ENCODE assay signal across 25 cellular contexts in the genomic region with DNA sequence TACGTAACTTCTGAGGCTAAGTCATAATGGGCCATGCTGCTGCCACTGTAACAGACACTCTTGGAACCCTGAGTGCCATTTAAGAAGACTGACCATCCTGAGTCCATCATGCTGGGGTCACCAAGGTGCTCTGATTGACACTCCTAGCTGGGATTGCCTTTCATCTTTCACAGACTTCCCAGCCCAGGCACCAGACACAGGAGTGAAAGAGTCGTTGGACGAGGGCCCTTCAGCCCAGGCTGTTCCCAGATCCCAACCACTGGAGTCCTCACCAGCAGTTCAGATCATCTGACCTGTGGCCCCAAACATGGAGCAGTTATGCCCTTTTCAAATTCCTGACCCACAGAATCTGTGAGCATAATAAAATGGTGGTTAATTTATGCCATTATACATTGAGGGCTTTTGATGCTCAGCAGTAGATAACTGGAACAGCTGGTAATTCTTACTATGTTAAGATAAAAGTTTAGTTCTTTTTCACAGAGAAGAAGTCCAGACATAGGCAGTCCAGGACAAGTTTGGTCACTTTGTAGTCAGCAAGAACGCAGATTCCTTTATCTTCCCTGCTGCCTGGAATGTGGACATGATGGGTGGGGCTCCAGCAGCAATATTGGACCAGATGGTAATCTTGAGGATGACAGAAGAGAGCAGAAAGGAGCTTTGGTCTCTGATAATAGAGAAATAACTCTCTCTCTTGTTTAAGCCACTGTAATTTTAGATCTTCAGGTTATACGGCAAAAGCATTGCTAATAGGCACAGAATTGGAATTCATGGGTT. TPM values are rescaled to one million over a fixed set of nuclear protein-coding genes. Genes with fewer than 3 reads are reported as not detected.
DNase-seq lines count a peak whose midpoint lies in the region; ATAC-seq and TF ChIP-seq lines count a peak whose summit lies in the region.
"Had no signal": no experiment of that assay in that cellular context is flagged by ENCODE, and none has a peak within 500 bp of the region (broad histone marks: within the 10 kb centered on the region; RNA-seq: fewer than 3 reads in every experiment).

No MANE protein-coding gene starts in this region.

- H3K4me1 ChIP-seq in left ventricle myocardium inferior (peaks cover 32% of the 10 kb centered on the region), osteoblast (ENCODE audit: insufficient read depth, low read length) (peaks cover 6% of the 10 kb centered on the region), MM.1S (ENCODE audit: low read length) (no peaks in the 10 kb centered on the region)
- H3K4me1 ChIP-seq: adrenal gland, SJSA1 had no signal

- no peak overlapping the region for H3K9ac ChIP-seq in MM.1S (ENCODE audit: low read length)
- H3K9ac ChIP-seq: BLaER1 treated with 17β-estradiol and CSF1 and Interleukin-3, amounts not matched to agents 10 nM and 100 nM had no signal

- H3K36me3 ChIP-seq in left ventricle myocardium inferior (no peaks in the 10 kb centered on the region), osteoblast (ENCODE audit: insufficient read depth, low read length) (no peaks in the 10 kb centered on the region), MM.1S (replicated peaks; ENCODE audit: insufficient read depth, low read length) (no peaks in the 10 kb centered on the region)
- H3K36me3 ChIP-seq: adrenal gland; BLaER1 treated with 17β-estradiol and CSF1 and Interleukin-3, amounts not matched to agents 10 nM and 100 nM; brain microvascular endothelial cell; heart left ventricle; Peyer's patch; SJSA1 had no signal

- intact Hi-C loops in left ventricle myocardium inferior (cut with micrococcal nuclease) (no loop called here), left cardiac atrium (cut with DNase I) (loop anchor here (10.0 kb wide), 2 partner anchors 75 to 205 kb away; a partner anchor contains a TSS)

- no peaks in the 10 kb centered on the region for H4K20me1 ChIP-seq in osteoblast (ENCODE audit: insufficient read depth, low read length)
- H4K20me1 ChIP-seq in MM.1S (ENCODE audit: insufficient read depth, low read length), result no peaks in the 10 kb centered on the region
- H4K20me1 ChIP-seq: BLaER1 treated with 17β-estradiol and CSF1 and Interleukin-3, amounts not matched to agents 10 nM and 100 nM had no signal

- H3K27ac ChIP-seq in left ventricle myocardium inferior (replicated peaks), result peak overlapping the region; percentile 43
- H3K27ac ChIP-seq in osteoblast (ENCODE audit: low read depth, low read length), result no peak overlapping the region
- no peak overlapping the region for H3K27ac ChIP-seq in MM.1S (ENCODE audit: low read length)
- H3K27ac ChIP-seq: adrenal gland; BLaER1 treated with 17β-estradiol and CSF1 and Interleukin-3, amounts not matched to agents 10 nM and 100 nM; brain microvascular endothelial cell; Peyer's patch; SJSA1 had no signal

- TF ChIP-seq CTCF in left ventricle myocardium inferior (IDR thresholded peaks at IDR 0.05; ENCODE audit: borderline replicate concordance) (no peak), fibroblast of the aortic adventitia (IDR thresholded peaks at IDR 0.05; ENCODE audit: insufficient read depth, low read length) (no peak), osteoblast (IDR thresholded peaks at IDR 0.05; ENCODE audit: extremely low read depth, low read depth, low read length) (no peak), MM.1S (IDR thresholded peaks at IDR 0.05; ENCODE audit: low read length) (no peak)

- H2AFZ ChIP-seq in osteoblast (ENCODE audit: low read length) (no peak overlapping the region), MM.1S (ENCODE audit: low read length) (no peak overlapping the region)

- DNase-seq in left ventricle myocardium inferior, result no peak
- DNase-seq in left cardiac atrium, result no peak
- DNase-seq in fibroblast of the aortic adventitia (ENCODE audit: low read depth), result peak; percentile 51
- DNase-seq in osteoblast (ENCODE audit: insufficient read length, low spot score, missing footprints), result peak; percentile 27
- peak; percentile 35 for DNase-seq in ureter (ENCODE audit: low spot score)
- no peak for DNase-seq in MM.1S
- no peak for DNase-seq in OCI-M2 (lab: John Stamatoyannopoulos, UW; ENCODE audit: unreplicated experiment)
- DNase-seq: activated CD4-positive, alpha-beta T cell treated with anti-CD3 and anti-CD28 coated beads for 48 hours; activated effector memory CD4-positive, alpha-beta T cell treated with Interleukin-2 at 50 U/mL for 16 hours; brain microvascular endothelial cell; H7; NCI-H1417; NCI-H2081 treated with DMSO at 0.1 percent for 48 hours; NCI-H446 treated with DMSO at 0.1 percent for 48 hours; stimulated activated CD4-positive, alpha-beta T cell treated with anti-CD3 and anti-CD28 coated beads, Interleukin-12 subunit alpha, Interleukin-12 subunit beta, amount 100 ng/mL, for 4 hours; stimulated activated naive CD8-positive, alpha-beta T cell treated with anti-CD3 and anti-CD28 coated beads, Interleukin-15, amount 100 ng/mL, for 72 hours had no signal

- H3K9me2 ChIP-seq in MM.1S (replicated peaks; ENCODE audit: insufficient read depth, low read length), result no peaks in the 10 kb centered on the region

- no peaks in the 10 kb centered on the region for H3F3A ChIP-seq in MM.1S (ENCODE audit: insufficient read depth, low read length)

- H3K4me3 ChIP-seq in left ventricle myocardium inferior (no peak overlapping the region), fibroblast of the aortic adventitia (ENCODE audit: low read depth, low read length) (no peak overlapping the region), osteoblast (ENCODE audit: insufficient read depth, low read length) (no peak overlapping the region), MM.1S (ENCODE audit: low read length) (no peak overlapping the region)
- H3K4me3 ChIP-seq: adrenal gland; BLaER1 treated with 17β-estradiol and CSF1 and Interleukin-3, amounts not matched to agents 10 nM and 100 nM; heart left ventricle; Peyer's patch; SJSA1 had no signal

- H3K27me3 ChIP-seq in left ventricle myocardium inferior (ENCODE audit: low read depth), result no peaks in the 10 kb centered on the region
- H3K27me3 ChIP-seq in osteoblast (ENCODE audit: insufficient read depth, low read length), result peaks cover 19% of the 10 kb centered on the region
- no peaks in the 10 kb centered on the region for H3K27me3 ChIP-seq in MM.1S (replicated peaks; ENCODE audit: insufficient read depth, low read length)
- H3K27me3 ChIP-seq: adrenal gland; BLaER1 treated with 17β-estradiol and CSF1 and Interleukin-3, amounts not matched to agents 10 nM and 100 nM; brain microvascular endothelial cell; heart left ventricle; Peyer's patch had no signal

- ATAC-seq in left cardiac atrium (no peak), HG03521 (IDR thresholded peaks at IDR 0.05; ENCODE audit: unreplicated experiment) (no peak)
- ATAC-seq: stimulated activated naive CD8-positive, alpha-beta T cell treated with anti-CD3 and anti-CD28 coated beads, Interleukin-15, amount 100 ng/mL, for 72 hours had no signal

- H3K4me2 ChIP-seq in osteoblast (ENCODE audit: insufficient read depth, low read length), result no peak overlapping the region
- no peak overlapping the region for H3K4me2 ChIP-seq in MM.1S (ENCODE audit: low read depth, low read length)
- H3K4me2 ChIP-seq: BLaER1 treated with 17β-estradiol and CSF1 and Interleukin-3, amounts not matched to agents 10 nM and 100 nM had no signal

- no peaks in the 10 kb centered on the region for H3K79me2 ChIP-seq in osteoblast (ENCODE audit: insufficient read depth, low read length)
- no peaks in the 10 kb centered on the region for H3K79me2 ChIP-seq in MM.1S (ENCODE audit: low read length)

- H3K9me3 ChIP-seq in left ventricle myocardium inferior (replicated peaks), result no peaks in the 10 kb centered on the region
- no peaks in the 10 kb centered on the region for H3K9me3 ChIP-seq in osteoblast (ENCODE audit: low read depth, low read length)
- H3K9me3 ChIP-seq in MM.1S (replicated peaks; ENCODE audit: insufficient read depth, low read length), result no peaks in the 10 kb centered on the region
- H3K9me3 ChIP-seq: adrenal gland; BLaER1 treated with 17β-estradiol and CSF1 and Interleukin-3, amounts not matched to agents 10 nM and 100 nM; heart left ventricle; Peyer's patch; SJSA1 had no signal

RNA-seq across cellular contexts. Expression of a gene that starts 7.3 kb away (rescaled TPM):
- total RNA-seq in left ventricle myocardium inferior (46.4 TPM), left cardiac atrium (10 to 100 TPM; 34.0 to 42.1 TPM), fibroblast of the aortic adventitia (ENCODE audit: low replicate concordance) (10.8 and 12.1 TPM in 2 replicates), osteoblast (15.9 and 18.0 TPM in 2 replicates), ureter (64.1 TPM)

RNA-seq across cellular contexts. Expression of a gene that starts 41.2 kb away (rescaled TPM):
- total RNA-seq in left ventricle myocardium inferior (not detected), left cardiac atrium (under 1 TPM in 1 of 2 donors, not detected in 1; 0.16 TPM), fibroblast of the aortic adventitia (ENCODE audit: low replicate concordance) (not detected in 2 replicates), osteoblast (not detected in 2 replicates), ureter (0.34 TPM)
- total RNA-seq: H7; liver; M059J; SJSA1; T-helper 1 cell treated with Interleukin-12 subunit alpha and Interleukin-12 subunit beta and Interleukin-4 antibody, amounts not matched to agents 30 ng/mL and 1 ng/mL, for 36 hours had no signal

Comparison
In these comparisons a context has a peak if more than half of its experiments do, and no peak if none do; other contexts are left out.
1. DNase-seq: peak in fibroblast of the aortic adventitia (single experiment), osteoblast (single experiment) and ureter (single experiment); none in left ventricle myocardium inferior (single experiment), left cardiac atrium (single experiment), MM.1S (single experiment) and OCI-M2 (single experiment).